In the genomic region with DNA sequence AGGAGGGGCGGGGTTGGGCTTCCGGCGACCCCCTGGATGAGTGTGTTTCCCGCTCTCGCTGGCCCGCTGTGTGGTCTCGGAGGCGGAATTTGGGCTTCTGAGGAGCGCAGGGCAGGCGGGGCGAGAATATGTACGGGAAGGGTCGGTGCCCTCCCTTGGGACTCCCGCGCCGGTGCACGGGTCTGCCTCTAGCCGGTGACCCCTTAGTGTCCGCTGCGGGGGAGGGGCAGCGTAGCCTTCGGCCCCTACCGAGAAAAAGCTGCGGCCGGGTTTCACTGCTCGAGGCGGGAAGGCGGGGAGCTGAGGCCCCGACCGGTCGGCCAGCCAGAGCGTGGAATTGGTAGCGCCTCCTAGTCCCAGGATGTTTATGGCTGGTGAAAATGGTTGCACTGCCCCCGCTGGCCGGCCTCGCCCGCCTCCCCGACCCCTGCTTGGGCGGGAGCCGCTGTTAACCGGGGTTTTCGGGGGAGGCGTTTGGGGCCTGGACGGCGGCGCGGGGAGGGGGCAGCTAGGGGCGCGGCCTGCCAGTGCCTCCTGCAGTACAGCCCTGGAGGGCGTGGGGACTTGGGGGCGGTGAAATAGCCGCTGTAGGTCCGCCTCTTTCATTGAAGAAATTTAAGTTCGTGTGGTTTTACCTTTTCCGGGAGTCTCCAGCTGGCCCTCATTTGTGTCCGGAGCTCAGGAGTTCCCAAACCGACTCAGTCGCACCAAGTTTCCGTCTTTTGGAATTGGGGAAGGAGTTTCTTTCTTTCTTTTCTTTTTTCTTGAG, we compare ENCODE assay signal across 1 cellular context.
A peak's percentile ranks its signal among the peaks of the same experiment; 100 is the strongest.
TF ChIP-seq lines count a peak whose summit lies in the region.

A gene (plus strand): TSS at position 643 of the 769 bp plus-strand sequence. CDS start 290 bp downstream, outside the sequence.

TF ChIP-seq in GM12878, 131 proteins besides CTCF, POLR2A, EP300 and RAD21 (continued from another document and continues in another):
- TF ChIP-seq, protein P1, sequence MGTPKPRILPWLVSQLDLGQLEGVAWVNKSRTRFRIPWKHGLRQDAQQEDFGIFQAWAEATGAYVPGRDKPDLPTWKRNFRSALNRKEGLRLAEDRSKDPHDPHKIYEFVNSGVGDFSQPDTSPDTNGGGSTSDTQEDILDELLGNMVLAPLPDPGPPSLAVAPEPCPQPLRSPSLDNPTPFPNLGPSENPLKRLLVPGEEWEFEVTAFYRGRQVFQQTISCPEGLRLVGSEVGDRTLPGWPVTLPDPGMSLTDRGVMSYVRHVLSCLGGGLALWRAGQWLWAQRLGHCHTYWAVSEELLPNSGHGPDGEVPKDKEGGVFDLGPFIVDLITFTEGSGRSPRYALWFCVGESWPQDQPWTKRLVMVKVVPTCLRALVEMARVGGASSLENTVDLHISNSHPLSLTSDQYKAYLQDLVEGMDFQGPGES (IDR thresholded peaks at IDR 0.05) = no peak
- TF ChIP-seq KAT2A (conservative IDR thresholded peaks at IDR 0.05; ENCODE audit: control insufficient read depth, low read depth, low read length) (no peak), TAF1 (IDR thresholded peaks at IDR 0.05; ENCODE audit: borderline replicate concordance, low read depth, low read length) (no peak), SMAD1 (IDR thresholded peaks at IDR 0.05; ENCODE audit: low read depth, partially characterized antibody) (no peak), CEBPB (IDR thresholded peaks at IDR 0.05; ENCODE audit: borderline replicate concordance in 1 of 2, low read depth in 2 of 2, low read length in 2 of 2) (no peak), MXI1 (IDR thresholded peaks at IDR 0.05; ENCODE audit: low read depth, low read length) (no peak; the same call in 1 of the 2 replicates), CBFB (IDR thresholded peaks at IDR 0.05; ENCODE audit: low read depth) (no peak; the same call in 1 of the 2 replicates), STAT3 (IDR thresholded peaks at IDR 0.05; ENCODE audit: low read depth, low read length) (no peak), CREM (IDR thresholded peaks at IDR 0.05; ENCODE audit: low read depth) (no peak), JUND (IDR thresholded peaks at IDR 0.05; ENCODE audit: low read depth, low read length) (no peak), EGR1 (IDR thresholded peaks at IDR 0.05; ENCODE audit: borderline replicate concordance in 1 of 2, low read depth in 2 of 2, low read length in 2 of 2) (peak in 1 of 2 experiments; percentile 29; a peak in 2 of 3 replicates), IKZF1 (conservative IDR thresholded peaks at IDR 0.05) (peak; percentile 66), RB1 (IDR thresholded peaks at IDR 0.05; ENCODE audit: borderline replicate concordance) (0 out of 2 replicates have a peak, but pooled peaks have one; percentile 49), MTA3 (IDR thresholded peaks at IDR 0.05; ENCODE audit: borderline replicate concordance, low read length) (no peak; the same call in 1 of the 2 replicates), SRF (IDR thresholded peaks at IDR 0.05; ENCODE audit: low read depth in 2 of 2, low read length in 2 of 2) (no peak), PAX8 (IDR thresholded peaks at IDR 0.05) (no peak), ZBED1 (IDR thresholded peaks at IDR 0.05; ENCODE audit: borderline replicate concordance) (peak; percentile 10; the same call in 1 of the 2 replicates), BHLHE40 (IDR thresholded peaks at IDR 0.05; ENCODE audit: borderline replicate concordance in 1 of 2, low read depth in 2 of 2, low read length in 1 of 2) (peak; percentile 19 to 29; a peak in 1 of 4 replicates), CBX5 (IDR thresholded peaks at IDR 0.05; ENCODE audit: low read depth) (no peak; the same call in 1 of the 2 replicates), RUNX3 (IDR thresholded peaks at IDR 0.05; ENCODE audit: low read length) (peak; percentile 68), SMAD5 (IDR thresholded peaks at IDR 0.05; ENCODE audit: low read depth) (no peak), ETV6 (conservative IDR thresholded peaks at IDR 0.05 in 1 of 2, IDR thresholded peaks at IDR 0.05 in 1 of 2; ENCODE audit: borderline replicate concordance in 1 of 2, low read depth in 1 of 2) (0 out of 4 replicates have a peak, but pooled peaks of 1 of the 2 experiments have one; percentile 4), ZNF24 (IDR thresholded peaks at IDR 0.05) (no peak)
- TF ChIP-seq, protein P2, sequence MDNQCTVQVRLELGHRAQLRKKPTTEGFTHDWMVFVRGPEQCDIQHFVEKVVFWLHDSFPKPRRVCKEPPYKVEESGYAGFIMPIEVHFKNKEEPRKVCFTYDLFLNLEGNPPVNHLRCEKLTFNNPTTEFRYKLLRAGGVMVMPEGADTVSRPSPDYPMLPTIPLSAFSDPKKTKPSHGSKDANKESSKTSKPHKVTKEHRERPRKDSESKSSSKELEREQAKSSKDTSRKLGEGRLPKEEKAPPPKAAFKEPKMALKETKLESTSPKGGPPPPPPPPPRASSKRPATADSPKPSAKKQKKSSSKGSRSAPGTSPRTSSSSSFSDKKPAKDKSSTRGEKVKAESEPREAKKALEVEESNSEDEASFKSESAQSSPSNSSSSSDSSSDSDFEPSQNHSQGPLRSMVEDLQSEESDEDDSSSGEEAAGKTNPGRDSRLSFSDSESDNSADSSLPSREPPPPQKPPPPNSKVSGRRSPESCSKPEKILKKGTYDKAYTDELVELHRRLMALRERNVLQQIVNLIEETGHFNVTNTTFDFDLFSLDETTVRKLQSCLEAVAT (IDR thresholded peaks at IDR 0.05) = no peak
- TF ChIP-seq, protein P3, sequence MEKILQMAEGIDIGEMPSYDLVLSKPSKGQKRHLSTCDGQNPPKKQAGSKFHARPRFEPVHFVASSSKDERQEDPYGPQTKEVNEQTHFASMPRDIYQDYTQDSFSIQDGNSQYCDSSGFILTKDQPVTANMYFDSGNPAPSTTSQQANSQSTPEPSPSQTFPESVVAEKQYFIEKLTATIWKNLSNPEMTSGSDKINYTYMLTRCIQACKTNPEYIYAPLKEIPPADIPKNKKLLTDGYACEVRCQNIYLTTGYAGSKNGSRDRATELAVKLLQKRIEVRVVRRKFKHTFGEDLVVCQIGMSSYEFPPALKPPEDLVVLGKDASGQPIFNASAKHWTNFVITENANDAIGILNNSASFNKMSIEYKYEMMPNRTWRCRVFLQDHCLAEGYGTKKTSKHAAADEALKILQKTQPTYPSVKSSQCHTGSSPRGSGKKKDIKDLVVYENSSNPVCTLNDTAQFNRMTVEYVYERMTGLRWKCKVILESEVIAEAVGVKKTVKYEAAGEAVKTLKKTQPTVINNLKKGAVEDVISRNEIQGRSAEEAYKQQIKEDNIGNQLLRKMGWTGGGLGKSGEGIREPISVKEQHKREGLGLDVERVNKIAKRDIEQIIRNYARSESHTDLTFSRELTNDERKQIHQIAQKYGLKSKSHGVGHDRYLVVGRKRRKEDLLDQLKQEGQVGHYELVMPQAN (conservative IDR thresholded peaks at IDR 0.05) = peak; percentile 69; the same call in 1 of the 2 replicates
- TF ChIP-seq, protein P4, sequence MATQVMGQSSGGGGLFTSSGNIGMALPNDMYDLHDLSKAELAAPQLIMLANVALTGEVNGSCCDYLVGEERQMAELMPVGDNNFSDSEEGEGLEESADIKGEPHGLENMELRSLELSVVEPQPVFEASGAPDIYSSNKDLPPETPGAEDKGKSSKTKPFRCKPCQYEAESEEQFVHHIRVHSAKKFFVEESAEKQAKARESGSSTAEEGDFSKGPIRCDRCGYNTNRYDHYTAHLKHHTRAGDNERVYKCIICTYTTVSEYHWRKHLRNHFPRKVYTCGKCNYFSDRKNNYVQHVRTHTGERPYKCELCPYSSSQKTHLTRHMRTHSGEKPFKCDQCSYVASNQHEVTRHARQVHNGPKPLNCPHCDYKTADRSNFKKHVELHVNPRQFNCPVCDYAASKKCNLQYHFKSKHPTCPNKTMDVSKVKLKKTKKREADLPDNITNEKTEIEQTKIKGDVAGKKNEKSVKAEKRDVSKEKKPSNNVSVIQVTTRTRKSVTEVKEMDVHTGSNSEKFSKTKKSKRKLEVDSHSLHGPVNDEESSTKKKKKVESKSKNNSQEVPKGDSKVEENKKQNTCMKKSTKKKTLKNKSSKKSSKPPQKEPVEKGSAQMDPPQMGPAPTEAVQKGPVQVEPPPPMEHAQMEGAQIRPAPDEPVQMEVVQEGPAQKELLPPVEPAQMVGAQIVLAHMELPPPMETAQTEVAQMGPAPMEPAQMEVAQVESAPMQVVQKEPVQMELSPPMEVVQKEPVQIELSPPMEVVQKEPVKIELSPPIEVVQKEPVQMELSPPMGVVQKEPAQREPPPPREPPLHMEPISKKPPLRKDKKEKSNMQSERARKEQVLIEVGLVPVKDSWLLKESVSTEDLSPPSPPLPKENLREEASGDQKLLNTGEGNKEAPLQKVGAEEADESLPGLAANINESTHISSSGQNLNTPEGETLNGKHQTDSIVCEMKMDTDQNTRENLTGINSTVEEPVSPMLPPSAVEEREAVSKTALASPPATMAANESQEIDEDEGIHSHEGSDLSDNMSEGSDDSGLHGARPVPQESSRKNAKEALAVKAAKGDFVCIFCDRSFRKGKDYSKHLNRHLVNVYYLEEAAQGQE (IDR thresholded peaks at IDR 0.05; ENCODE audit: low read depth, low read length) = no peak
- TF ChIP-seq, protein P5, sequence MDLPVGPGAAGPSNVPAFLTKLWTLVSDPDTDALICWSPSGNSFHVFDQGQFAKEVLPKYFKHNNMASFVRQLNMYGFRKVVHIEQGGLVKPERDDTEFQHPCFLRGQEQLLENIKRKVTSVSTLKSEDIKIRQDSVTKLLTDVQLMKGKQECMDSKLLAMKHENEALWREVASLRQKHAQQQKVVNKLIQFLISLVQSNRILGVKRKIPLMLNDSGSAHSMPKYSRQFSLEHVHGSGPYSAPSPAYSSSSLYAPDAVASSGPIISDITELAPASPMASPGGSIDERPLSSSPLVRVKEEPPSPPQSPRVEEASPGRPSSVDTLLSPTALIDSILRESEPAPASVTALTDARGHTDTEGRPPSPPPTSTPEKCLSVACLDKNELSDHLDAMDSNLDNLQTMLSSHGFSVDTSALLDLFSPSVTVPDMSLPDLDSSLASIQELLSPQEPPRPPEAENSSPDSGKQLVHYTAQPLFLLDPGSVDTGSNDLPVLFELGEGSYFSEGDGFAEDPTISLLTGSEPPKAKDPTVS (IDR thresholded peaks at IDR 0.05; ENCODE audit: low read depth, low read length) = no peak
- TF ChIP-seq, protein P6, sequence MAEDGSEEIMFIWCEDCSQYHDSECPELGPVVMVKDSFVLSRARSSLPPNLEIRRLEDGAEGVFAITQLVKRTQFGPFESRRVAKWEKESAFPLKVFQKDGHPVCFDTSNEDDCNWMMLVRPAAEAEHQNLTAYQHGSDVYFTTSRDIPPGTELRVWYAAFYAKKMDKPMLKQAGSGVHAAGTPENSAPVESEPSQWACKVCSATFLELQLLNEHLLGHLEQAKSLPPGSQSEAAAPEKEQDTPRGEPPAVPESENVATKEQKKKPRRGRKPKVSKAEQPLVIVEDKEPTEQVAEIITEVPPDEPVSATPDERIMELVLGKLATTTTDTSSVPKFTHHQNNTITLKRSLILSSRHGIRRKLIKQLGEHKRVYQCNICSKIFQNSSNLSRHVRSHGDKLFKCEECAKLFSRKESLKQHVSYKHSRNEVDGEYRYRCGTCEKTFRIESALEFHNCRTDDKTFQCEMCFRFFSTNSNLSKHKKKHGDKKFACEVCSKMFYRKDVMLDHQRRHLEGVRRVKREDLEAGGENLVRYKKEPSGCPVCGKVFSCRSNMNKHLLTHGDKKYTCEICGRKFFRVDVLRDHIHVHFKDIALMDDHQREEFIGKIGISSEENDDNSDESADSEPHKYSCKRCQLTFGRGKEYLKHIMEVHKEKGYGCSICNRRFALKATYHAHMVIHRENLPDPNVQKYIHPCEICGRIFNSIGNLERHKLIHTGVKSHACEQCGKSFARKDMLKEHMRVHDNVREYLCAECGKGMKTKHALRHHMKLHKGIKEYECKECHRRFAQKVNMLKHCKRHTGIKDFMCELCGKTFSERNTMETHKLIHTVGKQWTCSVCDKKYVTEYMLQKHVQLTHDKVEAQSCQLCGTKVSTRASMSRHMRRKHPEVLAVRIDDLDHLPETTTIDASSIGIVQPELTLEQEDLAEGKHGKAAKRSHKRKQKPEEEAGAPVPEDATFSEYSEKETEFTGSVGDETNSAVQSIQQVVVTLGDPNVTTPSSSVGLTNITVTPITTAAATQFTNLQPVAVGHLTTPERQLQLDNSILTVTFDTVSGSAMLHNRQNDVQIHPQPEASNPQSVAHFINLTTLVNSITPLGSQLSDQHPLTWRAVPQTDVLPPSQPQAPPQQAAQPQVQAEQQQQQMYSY (CRISPR knock-in tag; IDR thresholded peaks at IDR 0.05) = no peak
- TF ChIP-seq, protein P7, sequence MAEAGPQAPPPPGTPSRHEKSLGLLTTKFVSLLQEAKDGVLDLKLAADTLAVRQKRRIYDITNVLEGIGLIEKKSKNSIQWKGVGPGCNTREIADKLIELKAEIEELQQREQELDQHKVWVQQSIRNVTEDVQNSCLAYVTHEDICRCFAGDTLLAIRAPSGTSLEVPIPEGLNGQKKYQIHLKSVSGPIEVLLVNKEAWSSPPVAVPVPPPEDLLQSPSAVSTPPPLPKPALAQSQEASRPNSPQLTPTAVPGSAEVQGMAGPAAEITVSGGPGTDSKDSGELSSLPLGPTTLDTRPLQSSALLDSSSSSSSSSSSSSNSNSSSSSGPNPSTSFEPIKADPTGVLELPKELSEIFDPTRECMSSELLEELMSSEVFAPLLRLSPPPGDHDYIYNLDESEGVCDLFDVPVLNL (IDR thresholded peaks at IDR 0.05; ENCODE audit: low read depth, low read length) = peak; percentile 8; the same call in 1 of the 2 replicates
- TF ChIP-seq, protein P8, sequence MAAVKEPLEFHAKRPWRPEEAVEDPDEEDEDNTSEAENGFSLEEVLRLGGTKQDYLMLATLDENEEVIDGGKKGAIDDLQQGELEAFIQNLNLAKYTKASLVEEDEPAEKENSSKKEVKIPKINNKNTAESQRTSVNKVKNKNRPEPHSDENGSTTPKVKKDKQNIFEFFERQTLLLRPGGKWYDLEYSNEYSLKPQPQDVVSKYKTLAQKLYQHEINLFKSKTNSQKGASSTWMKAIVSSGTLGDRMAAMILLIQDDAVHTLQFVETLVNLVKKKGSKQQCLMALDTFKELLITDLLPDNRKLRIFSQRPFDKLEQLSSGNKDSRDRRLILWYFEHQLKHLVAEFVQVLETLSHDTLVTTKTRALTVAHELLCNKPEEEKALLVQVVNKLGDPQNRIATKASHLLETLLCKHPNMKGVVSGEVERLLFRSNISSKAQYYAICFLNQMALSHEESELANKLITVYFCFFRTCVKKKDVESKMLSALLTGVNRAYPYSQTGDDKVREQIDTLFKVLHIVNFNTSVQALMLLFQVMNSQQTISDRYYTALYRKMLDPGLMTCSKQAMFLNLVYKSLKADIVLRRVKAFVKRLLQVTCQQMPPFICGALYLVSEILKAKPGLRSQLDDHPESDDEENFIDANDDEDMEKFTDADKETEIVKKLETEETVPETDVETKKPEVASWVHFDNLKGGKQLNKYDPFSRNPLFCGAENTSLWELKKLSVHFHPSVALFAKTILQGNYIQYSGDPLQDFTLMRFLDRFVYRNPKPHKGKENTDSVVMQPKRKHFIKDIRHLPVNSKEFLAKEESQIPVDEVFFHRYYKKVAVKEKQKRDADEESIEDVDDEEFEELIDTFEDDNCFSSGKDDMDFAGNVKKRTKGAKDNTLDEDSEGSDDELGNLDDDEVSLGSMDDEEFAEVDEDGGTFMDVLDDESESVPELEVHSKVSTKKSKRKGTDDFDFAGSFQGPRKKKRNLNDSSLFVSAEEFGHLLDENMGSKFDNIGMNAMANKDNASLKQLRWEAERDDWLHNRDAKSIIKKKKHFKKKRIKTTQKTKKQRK (IDR thresholded peaks at IDR 0.05; ENCODE audit: low read depth, low read length) = no peak
- TF ChIP-seq, protein P9, sequence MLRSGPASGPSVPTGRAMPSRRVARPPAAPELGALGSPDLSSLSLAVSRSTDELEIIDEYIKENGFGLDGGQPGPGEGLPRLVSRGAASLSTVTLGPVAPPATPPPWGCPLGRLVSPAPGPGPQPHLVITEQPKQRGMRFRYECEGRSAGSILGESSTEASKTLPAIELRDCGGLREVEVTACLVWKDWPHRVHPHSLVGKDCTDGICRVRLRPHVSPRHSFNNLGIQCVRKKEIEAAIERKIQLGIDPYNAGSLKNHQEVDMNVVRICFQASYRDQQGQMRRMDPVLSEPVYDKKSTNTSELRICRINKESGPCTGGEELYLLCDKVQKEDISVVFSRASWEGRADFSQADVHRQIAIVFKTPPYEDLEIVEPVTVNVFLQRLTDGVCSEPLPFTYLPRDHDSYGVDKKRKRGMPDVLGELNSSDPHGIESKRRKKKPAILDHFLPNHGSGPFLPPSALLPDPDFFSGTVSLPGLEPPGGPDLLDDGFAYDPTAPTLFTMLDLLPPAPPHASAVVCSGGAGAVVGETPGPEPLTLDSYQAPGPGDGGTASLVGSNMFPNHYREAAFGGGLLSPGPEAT (IDR thresholded peaks at IDR 0.05; ENCODE audit: low read depth) = no peak
